Comparison of ENCODE assay signal across 9 cellular contexts in genomic region chr18:35043207-35043606, GRCh38. TPM values are rescaled to one million over a fixed set of nuclear protein-coding genes. Genes with fewer than 3 reads are reported as not detected.
DNase-seq lines count a peak whose midpoint lies in the region; ATAC-seq, FAIRE-seq and TF ChIP-seq lines count a peak whose summit lies in the region.
"Had no signal": no experiment of that assay in that cellular context is flagged by ENCODE, and none has a peak within 500 bp of the region (broad histone marks: within the 10 kb centered on the region; RNA-seq: fewer than 3 reads in every experiment).

No MANE protein-coding gene starts in this region.

- peak overlapping the region; percentile 83 for H3K4me3 ChIP-seq in GM23248
- peak overlapping the region; percentile 88 for H3K4me3 ChIP-seq in SU-DHL-6 (ENCODE audit: insufficient read depth, low read length, poor library complexity, severe bottlenecking)
- H3K4me3 ChIP-seq in esophagus muscularis mucosa, result peak overlapping the region; percentile 68 to 91 (median 84)
- H3K4me3 ChIP-seq in sigmoid colon, result peak overlapping the region in 2 of 4 donors; percentile 62 to 76

- H3K9ac ChIP-seq in GM23248 (peak overlapping the region; percentile 85; the same call in 1 of the 2 replicates), SU-DHL-6 (ENCODE audit: low read length) (no peak overlapping the region)

- H4K20me1 ChIP-seq in GM23248 (ENCODE audit: insufficient read depth), result no peaks in the 10 kb centered on the region
- no peaks in the 10 kb centered on the region for H4K20me1 ChIP-seq in SU-DHL-6 (ENCODE audit: low read depth, low read length)

- no peak for ATAC-seq in HG03025 (IDR thresholded peaks at IDR 0.05; ENCODE audit: low FRiP score, unreplicated experiment)
- ATAC-seq in GM18870 (IDR thresholded peaks at IDR 0.05; ENCODE audit: unreplicated experiment), result no peak
- ATAC-seq: foreskin keratinocyte had no signal

- H3K36me3 ChIP-seq in GM23248 (ENCODE audit: low read depth), result no peaks in the 10 kb centered on the region
- H3K36me3 ChIP-seq in SU-DHL-6 (ENCODE audit: low read length), result no peaks in the 10 kb centered on the region
- no peaks in the 10 kb centered on the region for H3K36me3 ChIP-seq in esophagus muscularis mucosa
- no peaks in the 10 kb centered on the region for H3K36me3 ChIP-seq in sigmoid colon

- H3F3A ChIP-seq in GM23248 (ENCODE audit: insufficient read depth), result peaks cover 8% of the 10 kb centered on the region; the same call in 1 of the 2 replicates
- peaks cover 14% of the 10 kb centered on the region for H3F3A ChIP-seq in SU-DHL-6 (ENCODE audit: insufficient read depth)

- 38 to 41% methylated on average over 5 of the region's 5 CpGs for WGBS in GM23248 (ENCODE audit: low coverage in 1 of 2, low lambda C conversion rate in 2 of 2, missing lambda C conversion rate in 2 of 2), 2 experiments
- WGBS in esophagus muscularis mucosa, result 39% methylated on average over 5 of the region's 5 CpGs
- 22 to 26% methylated on average over 5 of the region's 5 CpGs for WGBS in sigmoid colon, 2 donors

- H3K79me2 ChIP-seq in GM23248 (ENCODE audit: insufficient read depth) (peaks cover 52% of the 10 kb centered on the region), SU-DHL-6 (ENCODE audit: insufficient read depth, low read length) (peaks cover 15% of the 10 kb centered on the region; the same call in 1 of the 2 replicates)

- in situ Hi-C loops in GM23248 (cut with MboI), result no loop called here

- H3K4me2 ChIP-seq in GM23248 (ENCODE audit: unreplicated experiment) (peak overlapping the region; percentile 95), SU-DHL-6 (ENCODE audit: low read depth, low read length, poor library complexity, severe bottlenecking) (peak overlapping the region; percentile 91)

- H3K27me3 ChIP-seq in GM23248 (replicated peaks; ENCODE audit: insufficient read depth), result no peaks in the 10 kb centered on the region
- H3K27me3 ChIP-seq in SU-DHL-6 (ENCODE audit: low read length), result no peaks in the 10 kb centered on the region
- no peaks in the 10 kb centered on the region for H3K27me3 ChIP-seq in esophagus muscularis mucosa
- H3K27me3 ChIP-seq in sigmoid colon, result no peaks in the 10 kb centered on the region
- H3K27me3 ChIP-seq: foreskin keratinocyte had no signal

- H3K27ac ChIP-seq in GM23248, result no peak overlapping the region
- H3K27ac ChIP-seq in SU-DHL-6 (ENCODE audit: low read depth, low read length), result no peak overlapping the region
- peak overlapping the region; percentile 86 to 89 (median 88) for H3K27ac ChIP-seq in esophagus muscularis mucosa (replicated peaks in 1 of 4)
- H3K27ac ChIP-seq in sigmoid colon, result peak overlapping the region in 3 of 4 donors; percentile 22 to 89 (median 80)
- H3K27ac ChIP-seq: foreskin keratinocyte had no signal

- H3K9me2 ChIP-seq in GM23248 (ENCODE audit: insufficient read depth), result no peaks in the 10 kb centered on the region
- H3K9me2 ChIP-seq in SU-DHL-6 (replicated peaks; ENCODE audit: insufficient read depth, low read length), result no peaks in the 10 kb centered on the region

- intact Hi-C loops in esophagus muscularis mucosa (cut with DNase I) (loop anchor here (5.0 kb wide), 1 partner anchor 74 kb away; no protein-coding TSS in a partner anchor), sigmoid colon (cut with DNase I) (loop anchor here (5.0 kb wide), 2 partner anchors 66 to 74 kb away; no protein-coding TSS in a partner anchor)

- H3K9me3 ChIP-seq in GM23248 (ENCODE audit: low read depth) (no peaks in the 10 kb centered on the region), SU-DHL-6 (ENCODE audit: insufficient read depth, low read length) (no peaks in the 10 kb centered on the region), esophagus muscularis mucosa (no peaks in the 10 kb centered on the region), sigmoid colon (no peaks in the 10 kb centered on the region)

- TF ChIP-seq EP300 in esophagus muscularis mucosa (IDR thresholded peaks at IDR 0.05), result no peak
- TF ChIP-seq EP300 in sigmoid colon (IDR thresholded peaks at IDR 0.05), result no peak

- H3K4me1 ChIP-seq in GM23248 (ENCODE audit: insufficient read depth) (peaks cover 24% of the 10 kb centered on the region), esophagus muscularis mucosa (peaks cover 46 to 60% (median 56%) of the 10 kb centered on the region in 4 donors), sigmoid colon (peaks cover 0 to 42% (median 33%) of the 10 kb centered on the region in 4 donors)

- DNase-seq in GM23248 (no peak), esophagus muscularis mucosa (ENCODE audit: extremely low spot score) (no peak), sigmoid colon (no peak), frontal cortex (ENCODE audit: low spot score in 2 of 2) (no peak), islet precursor cell (no peak)
- DNase-seq: foreskin keratinocyte had no signal

- FAIRE-seq in frontal cortex (lab: Jason Lieb, UNC), result no peak

- TF ChIP-seq POLR2A in esophagus muscularis mucosa (IDR thresholded peaks at IDR 0.05; ENCODE audit: low read depth), result no peak
- TF ChIP-seq POLR2A in sigmoid colon (IDR thresholded peaks at IDR 0.05), result no peak

- TF ChIP-seq CTCF in SU-DHL-6 (IDR thresholded peaks at IDR 0.05; ENCODE audit: insufficient read depth, low read length, poor library complexity, severe bottlenecking), result no peak
- no peak for TF ChIP-seq CTCF in esophagus muscularis mucosa (IDR thresholded peaks at IDR 0.05)
- TF ChIP-seq CTCF in sigmoid colon (IDR thresholded peaks at IDR 0.05), result no peak

- H2AFZ ChIP-seq in GM23248 (peak overlapping the region; percentile 91), SU-DHL-6 (ENCODE audit: low read depth, low read length, severe bottlenecking) (no peak overlapping the region)

RNA-seq across cellular contexts. Expression of gene MAPRE2, which starts 2.0 kb away (rescaled TPM):
- 6.1 and 11.2 TPM in 2 replicates for total RNA-seq in GM23248 (2014; rRNA removed; shearing (Covaris generic))
- 16.0 and 16.1 TPM in 2 replicates for polyA plus RNA-seq in GM23248 (2016; fragmentation: Nextera tagmentation; extraction: Ambion mirVana)
- total RNA-seq in esophagus muscularis mucosa, result 10 to 100 TPM; 22.2 to 32.2 (median 24.5) TPM
- total RNA-seq in sigmoid colon, result 10 to 100 TPM; 14.0 to 31.6 (median 27.9) TPM
- polyA plus RNA-seq in sigmoid colon, result 10 to 100 TPM; 16.8 to 21.0 (median 19.1) TPM
- 68.9 TPM for total RNA-seq in frontal cortex

Comparison
In these comparisons a context has a peak if more than half of its experiments do, and no peak if none do; other contexts are left out.
1. H3K27ac ChIP-seq: peak in esophagus muscularis mucosa (4 of 4) and sigmoid colon (3 of 4); none in GM23248 (single experiment) and SU-DHL-6 (single experiment).